ENCODE assay signal across 8 cellular contexts in the genomic region with DNA sequence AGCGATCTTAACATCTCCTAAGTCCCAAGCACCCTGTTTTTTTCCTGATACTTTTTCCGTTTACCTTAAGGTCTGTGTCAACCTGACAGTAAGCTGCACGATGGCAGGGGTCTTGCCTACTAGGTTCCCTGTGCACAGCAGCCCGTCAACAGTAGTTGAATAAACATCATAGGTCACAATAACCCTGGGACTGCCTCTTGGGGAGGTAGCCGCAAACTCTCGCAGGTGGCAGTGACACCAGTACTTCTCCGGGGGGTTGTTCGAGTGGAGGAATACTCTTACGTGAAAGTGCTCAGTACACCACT. TPM values are rescaled to one million over a fixed set of nuclear protein-coding genes. Genes with fewer than 3 reads are reported as not detected.
DNase-seq lines count a peak whose midpoint lies in the region; ATAC-seq, FAIRE-seq and TF ChIP-seq lines count a peak whose summit lies in the region.

No MANE protein-coding gene starts in this region.

- TF ChIP-seq CTCF in suprapubic skin (IDR thresholded peaks at IDR 0.05): no peak
- TF ChIP-seq CTCF in D721Med (IDR thresholded peaks at IDR 0.05; ENCODE audit: insufficient read depth, missing control alignments): no peak

- CTCF ChIA-PET in activated naive CD4-positive, alpha-beta T cell treated with anti-CD3 and anti-CD28 coated beads for 36 hours (lab: Charles Lee): interaction anchor here (0.9 to 2.5 kb wide), 4 partner anchors 10 to 153 kb away, joined by 4 to 12 read pairs (median 7); no protein-coding TSS in a partner anchor

- peak overlapping the region; percentile 95 for H3K4me3 Mint-ChIP-seq in activated naive CD4-positive, alpha-beta T cell treated with anti-CD3 and anti-CD28 coated beads for 36 hours
- peak overlapping the region; percentile 99 for H3K4me3 Mint-ChIP-seq in activated naive CD4-positive, alpha-beta T cell treated with anti-CD3 and anti-CD28 coated beads, Interleukin-2, amount 50 U/mL, for 24 hours
- peak overlapping the region; percentile 96 to 99 (median 97) for H3K4me3 Mint-ChIP-seq in immature natural killer cell

- no peak for FAIRE-seq in D721Med (lab: Jason Lieb, UNC)

- intact Hi-C loops in activated naive CD4-positive, alpha-beta T cell treated with anti-CD3 and anti-CD28 coated beads for 36 hours (cut with micrococcal nuclease): loop anchor here (1.0 to 10.0 kb wide), 6 partner anchors 10 to 1113 kb away; partner anchors contain the start of genes CLASP2, CNOT10, CRTAP and UBP1

- no peaks in the 10 kb centered on the region for H3K36me3 ChIP-seq in suprapubic skin

- H3K27me3 ChIP-seq in suprapubic skin: no peaks in the 10 kb centered on the region

- H3K27ac ChIP-seq in suprapubic skin: peak overlapping the region; percentile 96

- H3K9me3 ChIP-seq in suprapubic skin: no peaks in the 10 kb centered on the region

- H3K36me3 Mint-ChIP-seq in activated naive CD4-positive, alpha-beta T cell treated with anti-CD3 and anti-CD28 coated beads for 36 hours (ENCODE audit: low read depth): peaks cover 7% of the 10 kb centered on the region
- peaks cover 3% of the 10 kb centered on the region for H3K36me3 Mint-ChIP-seq in activated naive CD4-positive, alpha-beta T cell treated with anti-CD3 and anti-CD28 coated beads, Interleukin-2, amount 50 U/mL, for 24 hours
- no peaks in the 10 kb centered on the region for H3K36me3 Mint-ChIP-seq in immature natural killer cell

- H3K4me1 Mint-ChIP-seq in activated naive CD4-positive, alpha-beta T cell treated with anti-CD3 and anti-CD28 coated beads for 36 hours (ENCODE audit: low read depth): peaks cover 51% of the 10 kb centered on the region
- peaks cover 46% of the 10 kb centered on the region for H3K4me1 Mint-ChIP-seq in activated naive CD4-positive, alpha-beta T cell treated with anti-CD3 and anti-CD28 coated beads, Interleukin-2, amount 50 U/mL, for 24 hours
- peaks cover 41 to 50% of the 10 kb centered on the region in 2 donors for H3K4me1 Mint-ChIP-seq in immature natural killer cell

- H3K4me3 ChIP-seq in suprapubic skin: peak overlapping the region; percentile 68

- peaks cover 40% of the 10 kb centered on the region for H3K4me1 ChIP-seq in suprapubic skin

- TF ChIP-seq EP300 in suprapubic skin (IDR thresholded peaks at IDR 0.05): no peak

- no peak for DNase-seq in activated naive CD4-positive, alpha-beta T cell treated with anti-CD3 and anti-CD28 coated beads for 36 hours
- DNase-seq in activated naive CD4-positive, alpha-beta T cell treated with anti-CD3 and anti-CD28 coated beads, Interleukin-2, amount 50 U/mL, for 16 hours: no peak
- no peak for DNase-seq in immature natural killer cell
- DNase-seq in suprapubic skin (ENCODE audit: low spot score in 2 of 2): no peak
- DNase-seq in NCI-H2081 (lab: John Stamatoyannopoulos, UW): no peak
- no peak for DNase-seq in D721Med (ENCODE audit: insufficient read length, low spot score)

- no peaks in the 10 kb centered on the region for H3K27me3 Mint-ChIP-seq in activated naive CD4-positive, alpha-beta T cell treated with anti-CD3 and anti-CD28 coated beads for 36 hours (ENCODE audit: low read depth)
- H3K27me3 Mint-ChIP-seq in activated naive CD4-positive, alpha-beta T cell treated with anti-CD3 and anti-CD28 coated beads, Interleukin-2, amount 50 U/mL, for 24 hours: no peaks in the 10 kb centered on the region
- peaks cover 4 to 11% (median 8%) of the 10 kb centered on the region in 3 donors for H3K27me3 Mint-ChIP-seq in immature natural killer cell (ENCODE audit: low read depth in 3 of 3)

- whole genome bisulfite sequencing in suprapubic skin: 1% methylated on average over 9 of the region's 9 CpGs

- H3K27ac Mint-ChIP-seq in activated naive CD4-positive, alpha-beta T cell treated with anti-CD3 and anti-CD28 coated beads for 36 hours: peak overlapping the region; percentile 83
- H3K27ac Mint-ChIP-seq in activated naive CD4-positive, alpha-beta T cell treated with anti-CD3 and anti-CD28 coated beads, Interleukin-2, amount 50 U/mL, for 24 hours: peak overlapping the region; percentile 97
- peak overlapping the region; percentile 90 to 98 (median 92) for H3K27ac Mint-ChIP-seq in immature natural killer cell

- peak; percentile 55 for ATAC-seq in HG03066 (IDR thresholded peaks at IDR 0.05; ENCODE audit: low read depth, unreplicated experiment)

- TF ChIP-seq POLR2A in suprapubic skin (IDR thresholded peaks at IDR 0.05): no peak

- no peaks in the 10 kb centered on the region for H3K9me3 Mint-ChIP-seq in activated naive CD4-positive, alpha-beta T cell treated with anti-CD3 and anti-CD28 coated beads for 36 hours
- H3K9me3 Mint-ChIP-seq in activated naive CD4-positive, alpha-beta T cell treated with anti-CD3 and anti-CD28 coated beads, Interleukin-2, amount 50 U/mL, for 24 hours: no peaks in the 10 kb centered on the region
- no peaks in the 10 kb centered on the region for H3K9me3 Mint-ChIP-seq in immature natural killer cell

RNA-seq across cellular contexts. Expression of gene PDCD6IP, which starts 0.4 kb away (rescaled TPM):
- 100 to 1,000 TPM; 126 to 127 TPM for total RNA-seq in activated naive CD4-positive, alpha-beta T cell treated with anti-CD3 and anti-CD28 coated beads for 36 hours
- polyA plus RNA-seq in immature natural killer cell: 10 to 100 TPM; 52.8 to 99.8 (median 67.0) TPM
- total RNA-seq in suprapubic skin: 100 to 1,000 TPM; 117 to 174 (median 135) TPM
